34 cellular contexts compared by ENCODE assay signal in the genomic region with DNA sequence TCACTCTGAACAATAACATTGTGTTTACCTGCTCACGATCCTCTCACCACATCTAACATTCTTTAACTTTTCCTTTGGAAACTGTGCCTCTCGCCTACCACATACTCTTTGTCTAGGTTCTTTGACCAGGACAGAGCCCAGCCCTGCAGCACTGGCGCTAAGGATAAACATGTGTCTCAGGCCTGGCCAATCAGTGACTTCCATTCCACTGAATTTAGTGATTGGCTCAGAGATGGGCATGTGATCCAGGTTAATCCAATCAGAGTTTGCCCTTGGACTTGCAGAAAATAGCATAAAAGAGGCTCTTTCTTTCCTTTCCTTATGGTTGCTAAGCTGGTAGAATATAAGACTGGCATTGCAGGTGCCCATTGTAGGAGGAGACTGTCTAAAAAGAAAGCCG.
"Had no signal": no experiment of that assay in that cellular context is flagged by ENCODE, and none has a peak within 500 bp of the region (broad histone marks: within the 10 kb centered on the region; RNA-seq: fewer than 3 reads in every experiment).

No MANE protein-coding gene starts in this region.

- H3K9ac ChIP-seq: neural progenitor cell, parathyroid adenoma had no signal

- H3K4me1 Mint-ChIP-seq: activated CD4-positive, alpha-beta T cell treated with anti-CD3 and anti-CD28 coated beads, Interleukin-2, amount 10 ng/mL, durations not matched to agents 24 days and 14 days; activated naive CD8-positive, alpha-beta T cell treated with anti-CD3 and anti-CD28 coated beads for 36 hours; brain; neural progenitor cell; stimulated activated naive B cell treated with anti-CD40 and anti-IgM and Interleukin-4, amounts not matched to agents 10 μg/mL and 1 μg/mL and 100 μg/mL, for 72 hours had no signal

- DNase-seq: activated CD4-positive, alpha-beta memory T cell treated with anti-CD3 and anti-CD28 coated beads for 36 hours; activated CD4-positive, alpha-beta T cell treated with anti-CD3 and anti-CD28 coated beads, Interleukin-2, amount 10 ng/mL, durations not matched to agents 24 days and 14 days; activated CD4-positive, CD25-positive, alpha-beta regulatory T cell treated with anti-CD3 and anti-CD28 coated beads, Interleukin-2, amount 50 U/mL, for 72 hours; activated CD8-positive, alpha-beta memory T cell treated with anti-CD3 and anti-CD28 coated beads, Interleukin-2, amount 50 U/mL, for 4 hours; activated effector memory CD4-positive, alpha-beta T cell treated with anti-CD3 and anti-CD28 coated beads, Interleukin-2, amount 50 U/mL, for 16 hours; activated naive CD4-positive, alpha-beta T cell treated with anti-CD3 and anti-CD28 coated beads for 36 hours; activated naive CD8-positive, alpha-beta T cell treated with anti-CD3 and anti-CD28 coated beads for 36 hours; activated T-cell treated with anti-CD3 and anti-CD28 coated beads, Interleukin-2, amount 50 U/mL, for 1 hour; adrenal gland; effector memory CD8-positive, alpha-beta T cell; erythroblast; gastrocnemius medialis; islet precursor cell; left ventricle myocardium inferior; mesendoderm; natural killer cell; occipital lobe; stimulated activated CD4-positive, alpha-beta T cell treated with anti-CD3 and anti-CD28 coated beads, Interleukin-15, amount 100 ng/mL, for 24 hours; stimulated activated CD4-positive, alpha-beta T cell treated with anti-CD3 and anti-CD28 coated beads, Interleukin-2, amount 100 ng/mL, for 24 hours; stimulated activated naive B cell treated with anti-CD40 and anti-IgM and Interleukin-4, amounts not matched to agents 10 μg/mL and 1 μg/mL and 100 μg/mL, for 72 hours; T1000; transverse colon; WERI-Rb-1 had no signal

- H3K9me3 Mint-ChIP-seq: activated CD4-positive, alpha-beta memory T cell treated with anti-CD3 and anti-CD28 coated beads for 36 hours; activated CD4-positive, alpha-beta T cell treated with anti-CD3 and anti-CD28 coated beads, Interleukin-2, amount 10 ng/mL, durations not matched to agents 24 days and 14 days; activated naive CD4-positive, alpha-beta T cell treated with anti-CD3 and anti-CD28 coated beads for 36 hours; activated naive CD8-positive, alpha-beta T cell treated with anti-CD3 and anti-CD28 coated beads for 36 hours; activated T-helper 1 cell treated with anti-CD3 and anti-CD28 coated beads, Interleukin-12 subunit alpha, Interleukin-12 subunit beta, Interleukin-2, Interleukin-4 antibody, amounts not matched to agents 30 ng/mL and 10 ng/mL and 1 ng/mL, durations not matched to agents 14 hours and 24 hours and 36 hours; brain; effector memory CD8-positive, alpha-beta T cell; natural killer cell; neural progenitor cell; stimulated activated naive B cell treated with anti-CD40 and anti-IgM and Interleukin-4, amounts not matched to agents 10 μg/mL and 1 μg/mL and 100 μg/mL, for 72 hours had no signal

- H3K27me3 ChIP-seq: adrenal gland, ascending aorta, neural progenitor cell, suprapubic skin had no signal

- H3K4me3 Mint-ChIP-seq: activated CD4-positive, alpha-beta memory T cell treated with anti-CD3 and anti-CD28 coated beads for 36 hours; activated CD4-positive, alpha-beta T cell treated with anti-CD3 and anti-CD28 coated beads, Interleukin-2, amount 10 ng/mL, durations not matched to agents 24 days and 14 days; activated naive CD4-positive, alpha-beta T cell treated with anti-CD3 and anti-CD28 coated beads for 36 hours; activated naive CD8-positive, alpha-beta T cell treated with anti-CD3 and anti-CD28 coated beads for 36 hours; activated T-helper 1 cell treated with anti-CD3 and anti-CD28 coated beads, Interleukin-12 subunit alpha, Interleukin-12 subunit beta, Interleukin-2, Interleukin-4 antibody, amounts not matched to agents 30 ng/mL and 10 ng/mL and 1 ng/mL, durations not matched to agents 14 hours and 24 hours and 36 hours; brain; effector memory CD8-positive, alpha-beta T cell; natural killer cell; neural progenitor cell; stimulated activated naive B cell treated with anti-CD40 and anti-IgM and Interleukin-4, amounts not matched to agents 10 μg/mL and 1 μg/mL and 100 μg/mL, for 72 hours had no signal

- ATAC-seq: effector memory CD8-positive, alpha-beta T cell; gastrocnemius medialis; natural killer cell; psoas muscle; stimulated activated naive B cell treated with anti-CD40 and anti-IgM and Interleukin-4, amounts not matched to agents 10 μg/mL and 1 μg/mL and 100 μg/mL, for 72 hours had no signal

- H3K9me3 ChIP-seq: adrenal gland, ascending aorta, gastrocnemius medialis, left ventricle myocardium inferior, psoas muscle, suprapubic skin, transverse colon had no signal

- H3K36me3 ChIP-seq: adrenal gland, ascending aorta, cardiac muscle cell, gastrocnemius medialis, left ventricle myocardium inferior, neural progenitor cell, suprapubic skin, transverse colon, WERI-Rb-1 had no signal

- H3K4me1 ChIP-seq: adrenal gland, ascending aorta, gastrocnemius medialis, neural progenitor cell, parathyroid adenoma, psoas muscle, suprapubic skin, transverse colon had no signal

- H3K4me3 ChIP-seq: adrenal gland, ascending aorta, cardiac muscle cell, coronary artery, gastrocnemius medialis, hepatocyte, left ventricle myocardium inferior, lung, neural progenitor cell, psoas muscle, suprapubic skin, transverse colon had no signal

- H2AFZ ChIP-seq: hepatocyte, neural progenitor cell, parathyroid adenoma had no signal

- H3K36me3 Mint-ChIP-seq: activated CD4-positive, alpha-beta memory T cell treated with anti-CD3 and anti-CD28 coated beads for 36 hours; activated naive CD8-positive, alpha-beta T cell treated with anti-CD3 and anti-CD28 coated beads for 36 hours; brain; natural killer cell; neural progenitor cell; stimulated activated naive B cell treated with anti-CD40 and anti-IgM and Interleukin-4, amounts not matched to agents 10 μg/mL and 1 μg/mL and 100 μg/mL, for 72 hours had no signal

- H3K27ac ChIP-seq: adrenal gland, ascending aorta, cardiac muscle cell, coronary artery, gastrocnemius medialis, hepatocyte, left ventricle myocardium inferior, neural progenitor cell, parathyroid adenoma, psoas muscle, suprapubic skin, transverse colon, WERI-Rb-1 had no signal

- H3K27ac Mint-ChIP-seq: activated CD4-positive, alpha-beta memory T cell treated with anti-CD3 and anti-CD28 coated beads for 36 hours; activated CD4-positive, alpha-beta T cell treated with anti-CD3 and anti-CD28 coated beads, Interleukin-2, amount 10 ng/mL, durations not matched to agents 24 days and 14 days; activated naive CD4-positive, alpha-beta T cell treated with anti-CD3 and anti-CD28 coated beads for 36 hours; activated naive CD8-positive, alpha-beta T cell treated with anti-CD3 and anti-CD28 coated beads for 36 hours; activated T-helper 1 cell treated with anti-CD3 and anti-CD28 coated beads, Interleukin-12 subunit alpha, Interleukin-12 subunit beta, Interleukin-2, Interleukin-4 antibody, amounts not matched to agents 30 ng/mL and 10 ng/mL and 1 ng/mL, durations not matched to agents 14 hours and 24 hours and 36 hours; brain; effector memory CD8-positive, alpha-beta T cell; natural killer cell; neural progenitor cell; stimulated activated naive B cell treated with anti-CD40 and anti-IgM and Interleukin-4, amounts not matched to agents 10 μg/mL and 1 μg/mL and 100 μg/mL, for 72 hours had no signal

- H3K4me2 ChIP-seq: hepatocyte, neural progenitor cell had no signal

- H3K27me3 Mint-ChIP-seq: activated CD4-positive, alpha-beta memory T cell treated with anti-CD3 and anti-CD28 coated beads for 36 hours had no signal

- H3K79me2 ChIP-seq: hepatocyte, parathyroid adenoma had no signal
